In genomic region chr10:52652431-52653220, GRCh38 we compare ENCODE assay signal across 16 cellular contexts.
DNase-seq lines count a peak whose midpoint lies in the region; ATAC-seq, FAIRE-seq and TF ChIP-seq lines count a peak whose summit lies in the region.
"Had no signal": no experiment of that assay in that cellular context is flagged by ENCODE, and none has a peak within 500 bp of the region (broad histone marks: within the 10 kb centered on the region; RNA-seq: fewer than 3 reads in every experiment).

No MANE protein-coding gene starts in this region.

- TF ChIP-seq CTCF in dorsolateral prefrontal cortex (IDR thresholded peaks at IDR 0.05 in 54 of 56, conservative IDR thresholded peaks at IDR 0.05 in 2 of 56; ENCODE audit: low read depth in 1 of 56, partially characterized antibody in 56 of 56) (peak in 12 of 56 donors; percentile 4 to 34 (median 14)), esophagus muscularis mucosa (IDR thresholded peaks at IDR 0.05) (no peak)

- H3K27me3 ChIP-seq in dorsolateral prefrontal cortex (no peaks in the 10 kb centered on the region), esophagus muscularis mucosa (no peaks in the 10 kb centered on the region)
- H3K27me3 ChIP-seq: breast epithelium, esophagus squamous epithelium, neutrophil had no signal

- peak overlapping the region; percentile 7 to 94 (median 85) for H3K27ac ChIP-seq in dorsolateral prefrontal cortex
- no peak overlapping the region for H3K27ac ChIP-seq in esophagus muscularis mucosa (replicated peaks in 1 of 4)
- H3K27ac ChIP-seq: breast epithelium, esophagus squamous epithelium, neutrophil, VCaP had no signal

- ATAC-seq in HG03460 (IDR thresholded peaks at IDR 0.05; ENCODE audit: unreplicated experiment) = no peak
- no peak for ATAC-seq in HG03175 (IDR thresholded peaks at IDR 0.05; ENCODE audit: unreplicated experiment)
- ATAC-seq: activated T-cell treated with anti-CD3 and anti-CD28 coated beads, Interleukin-2, amount 50 U/mL, for 4 hours had no signal

- no peaks in the 10 kb centered on the region for H3K36me3 ChIP-seq in esophagus muscularis mucosa
- H3K36me3 ChIP-seq: breast epithelium, esophagus squamous epithelium, neutrophil had no signal

- DNase-seq in H54 (ENCODE audit: insufficient read length, low spot score) (no peak), NCI-H345 treated with DMSO at 0.1 percent for 48 hours (lab: John Stamatoyannopoulos, UW; ENCODE audit: unreplicated experiment) (peak; percentile 59), dorsolateral prefrontal cortex (peak in 1 of 10 donors; percentile 55), putamen (ENCODE audit: low spot score) (peak; percentile 87), esophagus muscularis mucosa (ENCODE audit: extremely low spot score) (no peak), NCI-H1694 treated with DMSO at 0.1 percent for 48 hours (lab: John Stamatoyannopoulos, UW) (no peak)
- DNase-seq: activated T-cell treated with anti-CD3 and anti-CD28 coated beads, Interleukin-2, amount 50 U/mL, for 4 hours; esophagus squamous epithelium; kidney; NCI-H1694 had no signal

- FAIRE-seq in H54 (lab: Jason Lieb, UNC) = peak; percentile 86
- FAIRE-seq: GM18507, kidney had no signal

- WGBS in esophagus muscularis mucosa = 41% methylated on average over 7 of the region's 7 CpGs

- no peak for TF ChIP-seq EP300 in esophagus muscularis mucosa (IDR thresholded peaks at IDR 0.05)

- peaks cover 0 to 3% (median 0%) of the 10 kb centered on the region in 4 donors for H3K4me1 ChIP-seq in esophagus muscularis mucosa
- H3K4me1 ChIP-seq: esophagus squamous epithelium had no signal

- TF ChIP-seq POLR2A in H54 (IDR thresholded peaks at IDR 0.05; ENCODE audit: low read depth, low read length) (no peak), esophagus muscularis mucosa (IDR thresholded peaks at IDR 0.05; ENCODE audit: low read depth) (no peak)

- H3K4me3 ChIP-seq in dorsolateral prefrontal cortex = peak overlapping the region in 13 of 59 donors; percentile 0 to 21 (median 9)
- no peak overlapping the region for H3K4me3 ChIP-seq in esophagus muscularis mucosa
- H3K4me3 ChIP-seq: breast epithelium, esophagus squamous epithelium had no signal

- intact Hi-C loops in dorsolateral prefrontal cortex (cut with DNase I) = loop anchor here (5.0 to 10.0 kb wide), 2 partner anchors 338 to 345 kb away; partner anchors contain the start of gene DKK1 (in 1 of the 2)
- intact Hi-C loops in esophagus muscularis mucosa (cut with DNase I) = no loop called here

- no peaks in the 10 kb centered on the region for H3K9me3 ChIP-seq in esophagus muscularis mucosa
- H3K9me3 ChIP-seq: breast epithelium, esophagus squamous epithelium, neutrophil had no signal

Comparison
In these comparisons a context has a peak if more than half of its experiments do, and no peak if none do; other contexts are left out.
1. DNase-seq: peak in NCI-H345 treated with DMSO at 0.1 percent for 48 hours (single experiment) and putamen (single experiment); none in H54 (single experiment), esophagus muscularis mucosa (single experiment) and NCI-H1694 treated with DMSO at 0.1 percent for 48 hours (single experiment).
2. H3K27ac ChIP-seq: peak in dorsolateral prefrontal cortex (59 of 59); none in esophagus muscularis mucosa (0 of 4).